In the genomic region with DNA sequence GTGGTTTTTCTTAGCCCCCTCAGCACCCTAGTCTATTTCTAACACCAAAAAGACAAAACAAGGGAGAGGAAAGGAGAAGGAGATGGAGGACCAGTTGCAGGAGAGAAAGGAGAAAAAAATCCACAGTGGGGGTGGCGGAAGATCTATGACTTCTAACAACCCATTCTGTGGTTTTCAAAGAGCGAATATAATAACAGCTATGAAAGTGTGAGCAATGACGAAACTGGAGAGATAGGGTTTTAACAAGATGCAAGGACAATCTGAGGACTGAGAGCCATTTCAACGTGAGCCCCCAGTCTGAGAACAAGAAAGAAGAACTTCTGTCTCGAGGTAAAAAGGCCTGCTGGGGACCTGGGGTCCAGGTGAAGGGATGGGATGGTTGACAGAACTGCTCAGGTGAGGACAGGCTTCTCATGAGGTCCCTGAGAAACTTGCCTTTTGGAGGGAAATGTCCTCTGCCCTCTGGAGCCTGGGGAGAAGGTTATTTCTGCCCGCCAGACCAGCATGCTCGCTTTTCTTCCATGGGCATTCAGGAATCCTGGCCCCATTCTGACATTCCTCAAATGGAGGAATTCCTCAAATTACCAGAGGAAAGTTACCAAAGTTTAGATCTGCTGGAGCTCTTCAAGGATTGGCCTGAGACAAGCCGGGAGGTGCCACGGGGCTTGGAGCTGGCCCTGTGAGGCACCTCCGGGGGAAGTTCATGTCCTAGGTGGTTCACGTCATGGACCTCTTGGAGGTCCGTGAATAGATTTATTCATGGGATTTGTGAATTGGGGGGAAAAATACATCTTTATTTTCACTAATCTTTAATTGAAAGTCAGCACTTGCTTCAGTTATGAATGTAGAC, we compare ENCODE assay signal across 16 cellular contexts. TPM values are rescaled to one million over a fixed set of nuclear protein-coding genes. Genes with fewer than 3 reads are reported as not detected.
A peak's percentile ranks its signal among the peaks of the same experiment; 100 is the strongest.
DNase-seq lines count a peak whose midpoint lies in the region; ATAC-seq, FAIRE-seq and TF ChIP-seq lines count a peak whose summit lies in the region.
"Had no signal": no experiment of that assay in that cellular context is flagged by ENCODE, and none has a peak within 500 bp of the region (broad histone marks: within the 10 kb centered on the region; RNA-seq: fewer than 3 reads in every experiment).

A gene with protein sequence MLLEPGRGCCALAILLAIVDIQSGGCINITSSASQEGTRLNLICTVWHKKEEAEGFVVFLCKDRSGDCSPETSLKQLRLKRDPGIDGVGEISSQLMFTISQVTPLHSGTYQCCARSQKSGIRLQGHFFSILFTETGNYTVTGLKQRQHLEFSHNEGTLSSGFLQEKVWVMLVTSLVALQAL (plus strand): TSS at position 270 of the 850 bp plus-strand sequence. CDS start 8,829 bp downstream, outside the sequence.

- no peaks in the 10 kb centered on the region for H3K9me3 Mint-ChIP-seq in astrocyte (ENCODE audit: unreplicated experiment)

- H3K4me1 ChIP-seq in KMS-11 (ENCODE audit: low read depth, poor library complexity, severe bottlenecking) (peaks cover 31% of the 10 kb centered on the region), astrocyte (ENCODE audit: insufficient read depth, low read length) (peaks cover 14% of the 10 kb centered on the region), smooth muscle cell (ENCODE audit: low read depth) (peaks cover 6% of the 10 kb centered on the region)

- H3K9me3 ChIP-seq in astrocyte (ENCODE audit: insufficient read depth, low read depth, low read length), result no peaks in the 10 kb centered on the region
- no peaks in the 10 kb centered on the region for H3K9me3 ChIP-seq in smooth muscle cell (replicated peaks; ENCODE audit: low read depth)
- H3K9me3 ChIP-seq: body of pancreas, tibial nerve had no signal

- no peak within 1 kb of the TSS for H3K27ac ChIP-seq in KMS-11
- peak within 1 kb of the TSS; percentile 84 for H3K27ac ChIP-seq in astrocyte (ENCODE audit: low read depth, low read length)
- peak within 1 kb of the TSS; percentile 7 for H3K27ac ChIP-seq in smooth muscle cell (ENCODE audit: low read depth)
- H3K27ac ChIP-seq: body of pancreas, tibial nerve had no signal

- H3K79me2 ChIP-seq in KMS-11 (ENCODE audit: insufficient read depth, low read depth) (no peaks in the 10 kb centered on the region), astrocyte (ENCODE audit: insufficient read depth, low read length) (no peaks in the 10 kb centered on the region), smooth muscle cell (ENCODE audit: low read depth) (no peaks in the 10 kb centered on the region)

- H2AFZ ChIP-seq in KMS-11 (ENCODE audit: low read depth), result peak within 1 kb of the TSS; percentile 62; the same call in 1 of the 2 replicates
- H2AFZ ChIP-seq in astrocyte (ENCODE audit: low read depth, low read length), result no peak within 1 kb of the TSS
- no peak within 1 kb of the TSS for H2AFZ ChIP-seq in smooth muscle cell (ENCODE audit: low read depth)

- POLR2A ChIA-PET in activated CD8-positive, alpha-beta memory T cell treated with anti-CD3 and anti-CD28 coated beads for 36 hours (lab: Charles Lee), result interaction anchor here (0.6 kb wide), 1 partner anchor 13 kb away, joined by 3 read pairs; no protein-coding TSS in a partner anchor

- H3K9ac ChIP-seq in KMS-11 (no peak within 1 kb of the TSS), astrocyte (ENCODE audit: low read length) (peak within 1 kb of the TSS; percentile 81), smooth muscle cell (ENCODE audit: low read depth) (peak within 1 kb of the TSS; percentile 2)

- no peak for FAIRE-seq in astrocyte (lab: Jason Lieb, UNC)

- H3K36me3 ChIP-seq in KMS-11 (ENCODE audit: insufficient read depth), result no peaks in the 10 kb centered on the region
- H3K36me3 ChIP-seq in astrocyte (ENCODE audit: insufficient read depth, low read length), result no peaks in the 10 kb centered on the region
- no peaks in the 10 kb centered on the region for H3K36me3 ChIP-seq in smooth muscle cell (ENCODE audit: low read depth)
- H3K36me3 ChIP-seq: tibial nerve had no signal

- no peak for DNase-seq in activated CD8-positive, alpha-beta memory T cell treated with anti-CD3 and anti-CD28 coated beads, Interleukin-2, amount 50 U/mL, for 4 hours
- DNase-seq in astrocyte (ENCODE audit: low read depth) (no peak), smooth muscle cell (lab: John Stamatoyannopoulos, UW; ENCODE audit: unreplicated experiment) (no peak), DMS53 (lab: John Stamatoyannopoulos, UW) (no peak), SW 1271 (lab: John Stamatoyannopoulos, UW) (no peak)
- DNase-seq: body of pancreas, foreskin melanocyte, KG1, NCI-H1694 treated with DMSO at 0.1 percent for 48 hours, NCI-H748 treated with DMSO at 0.1 percent for 48 hours had no signal

- H3K27ac Mint-ChIP-seq in astrocyte (ENCODE audit: unreplicated experiment), result peak within 1 kb of the TSS; percentile 21

- no peaks in the 10 kb centered on the region for H3K27me3 Mint-ChIP-seq in astrocyte (ENCODE audit: low read depth, unreplicated experiment)

- H4K20me1 ChIP-seq in KMS-11 (ENCODE audit: insufficient read depth) (no peaks in the 10 kb centered on the region), astrocyte (ENCODE audit: insufficient read depth, low read length) (no peaks in the 10 kb centered on the region), smooth muscle cell (ENCODE audit: low read depth) (no peaks in the 10 kb centered on the region)

- H3K36me3 Mint-ChIP-seq in astrocyte (ENCODE audit: low read depth, unreplicated experiment), result no peaks in the 10 kb centered on the region

- CTCF ChIA-PET in activated CD8-positive, alpha-beta memory T cell treated with anti-CD3 and anti-CD28 coated beads for 36 hours (lab: Charles Lee), result interaction anchor here (1.6 to 2.5 kb wide), 2 partner anchors 7 to 11 kb away, joined by 3 to 9 read pairs; no protein-coding TSS in a partner anchor

- H3K4me1 Mint-ChIP-seq in astrocyte (ENCODE audit: low read depth, unreplicated experiment), result peaks cover 19% of the 10 kb centered on the region

- H3K4me3 Mint-ChIP-seq in astrocyte (ENCODE audit: unreplicated experiment), result no peak within 1 kb of the TSS

- no peak within 1 kb of the TSS for H3K4me3 ChIP-seq in KMS-11 (IDR thresholded peaks at IDR 0.05; ENCODE audit: insufficient read depth, low read depth, low read length)
- H3K4me3 ChIP-seq in astrocyte (ENCODE audit: insufficient read depth, low read depth, low read length), result no peak within 1 kb of the TSS
- H3K4me3 ChIP-seq in smooth muscle cell, result no peak within 1 kb of the TSS
- H3K4me3 ChIP-seq: body of pancreas had no signal

- TF ChIP-seq CTCF in KMS-11 (conservative IDR thresholded peaks at IDR 0.05; ENCODE audit: low read depth, low read length) (no peak), astrocyte (IDR thresholded peaks at IDR 0.05; ENCODE audit: insufficient read depth, low read depth, low read length) (no peak), smooth muscle cell (IDR thresholded peaks at IDR 0.05; ENCODE audit: borderline replicate concordance, insufficient read depth, poor library complexity, severe bottlenecking) (no peak)

- H3K27me3 ChIP-seq in KMS-11 (ENCODE audit: insufficient read depth, low read depth) (no peaks in the 10 kb centered on the region), astrocyte (ENCODE audit: insufficient read depth, low read length) (no peaks in the 10 kb centered on the region), smooth muscle cell (ENCODE audit: low read depth) (no peaks in the 10 kb centered on the region)
- H3K27me3 ChIP-seq: body of pancreas had no signal

- 88% methylated on average over 12 of the region's 12 CpGs for WGBS in smooth muscle cell (ENCODE audit: low lambda C conversion rate)

- no peak for ATAC-seq in GM21576 (IDR thresholded peaks at IDR 0.05; ENCODE audit: unreplicated experiment)
- ATAC-seq: body of pancreas, Right ventricle myocardium inferior had no signal

- peak within 1 kb of the TSS; percentile 4; the same call in 1 of the 2 replicates for H3K4me2 ChIP-seq in KMS-11
- peak within 1 kb of the TSS; percentile 89 for H3K4me2 ChIP-seq in astrocyte (ENCODE audit: low read length)
- H3K4me2 ChIP-seq in smooth muscle cell, result peak within 1 kb of the TSS; percentile 84

- H3F3A ChIP-seq in smooth muscle cell (ENCODE audit: low read depth), result no peaks in the 10 kb centered on the region

RNA-seq across cellular contexts. Expression of the gene that starts here (rescaled TPM):
- total RNA-seq in activated CD8-positive, alpha-beta memory T cell treated with anti-CD3 and anti-CD28 coated beads for 36 hours, result 10 to 100 TPM; 49.0 to 57.8 TPM
- total RNA-seq in astrocyte (not detected in 2 replicates), smooth muscle cell (0.04 TPM in 1 of 2 replicates, not detected in the other)
- 0.40 TPM in 1 of 2 replicates, not detected in the other for polyA plus RNA-seq in smooth muscle cell
- total RNA-seq: body of pancreas, omental fat pad, Right ventricle myocardium inferior had no signal

Comparison
In these comparisons a context has a peak if more than half of its experiments do, and no peak if none do; other contexts are left out.
1. RNA of the gene that starts here (total RNA-seq): 49.0 to 57.8 TPM in activated CD8-positive, alpha-beta memory T cell treated with anti-CD3 and anti-CD28 coated beads for 36 hours; not detected in astrocyte and 0.04 TPM in smooth muscle cell; every median in the first group is over 10 times any median in the second.
2. H3K4me2 ChIP-seq: peak in every context shown above with its lines; median percentile 89 in astrocyte; 84 in smooth muscle cell; 4 in KMS-11.